11 cellular contexts compared by ENCODE assay signal in the genomic region with DNA sequence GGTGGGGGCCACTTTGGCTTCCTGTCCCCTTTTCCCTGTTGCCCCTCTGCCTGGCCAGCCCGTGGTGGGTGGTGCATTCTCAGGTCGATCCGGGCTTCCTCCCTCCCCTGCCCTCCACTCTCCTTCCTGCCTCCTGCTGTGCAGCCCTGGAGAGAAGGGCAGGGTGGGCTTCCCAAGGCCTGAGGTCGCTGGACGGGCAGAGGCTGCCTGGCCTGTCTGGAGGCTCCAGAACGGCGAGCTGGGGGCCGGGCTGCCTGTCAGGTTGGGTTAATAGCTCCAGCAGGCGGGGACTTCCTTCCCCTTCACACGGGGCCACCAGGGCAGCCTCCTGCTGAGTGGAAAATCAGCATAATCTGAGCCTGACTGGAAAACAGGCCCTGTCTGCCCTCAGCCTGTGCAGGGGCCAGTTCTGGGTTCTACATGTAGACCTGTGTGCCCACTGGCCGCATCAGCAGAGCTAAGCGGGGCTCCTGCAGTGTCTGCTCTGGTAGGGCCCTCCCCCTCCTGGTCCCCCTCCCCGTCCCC. TPM values are rescaled to one million over a fixed set of nuclear protein-coding genes. Genes with fewer than 3 reads are reported as not detected.
DNase-seq lines count a peak whose midpoint lies in the region; ATAC-seq and TF ChIP-seq lines count a peak whose summit lies in the region.
"Had no signal": no experiment of that assay in that cellular context is flagged by ENCODE, and none has a peak within 500 bp of the region (broad histone marks: within the 10 kb centered on the region; RNA-seq: fewer than 3 reads in every experiment).

No MANE protein-coding gene starts in this region.

- peaks cover 0 to 10% (median 0%) of the 10 kb centered on the region in 4 donors for H3K36me3 ChIP-seq in esophagus muscularis mucosa

- no peaks in the 10 kb centered on the region for H3K9me3 Mint-ChIP-seq in activated CD4-positive, alpha-beta memory T cell treated with anti-CD3 and anti-CD28 coated beads, Interleukin-2, amount 10 ng/mL, durations not matched to agents 7 days and 5 days
- H3K9me3 Mint-ChIP-seq: activated T-helper 1 cell treated with anti-CD3 and anti-CD28 coated beads, Interleukin-12 subunit alpha, Interleukin-12 subunit beta, Interleukin-2, Interleukin-4 antibody, amounts not matched to agents 30 ng/mL and 10 ng/mL and 1 ng/mL, durations not matched to agents 14 hours and 24 hours and 36 hours had no signal

- no peaks in the 10 kb centered on the region for H3K36me3 Mint-ChIP-seq in activated CD4-positive, alpha-beta memory T cell treated with anti-CD3 and anti-CD28 coated beads, Interleukin-2, amount 10 ng/mL, durations not matched to agents 7 days and 5 days (ENCODE audit: low read depth)

- intact Hi-C loops in esophagus muscularis mucosa (cut with DNase I): no loop called here

- H3K27me3 ChIP-seq in esophagus muscularis mucosa: peaks cover 0 to 60% (median 0%) of the 10 kb centered on the region in 4 donors

- no peak for ATAC-seq in GM21526 (IDR thresholded peaks at IDR 0.05; ENCODE audit: low FRiP score, unreplicated experiment)

- peak; percentile 45 for DNase-seq in A172 (ENCODE audit: low spot score)
- DNase-seq in HFF-Myc (ENCODE audit: extremely low read depth, low read depth): no peak
- peak; percentile 30 for DNase-seq in activated CD4-positive, alpha-beta memory T cell treated with anti-CD3 and anti-CD28 coated beads, Interleukin-2, amount 10 ng/mL, durations not matched to agents 7 days and 5 days
- DNase-seq in esophagus muscularis mucosa (ENCODE audit: extremely low spot score): no peak
- no peak for DNase-seq in dedifferentiated amniotic fluid mesenchymal stem cell (ENCODE audit: extremely low spot score)
- no peak for DNase-seq in NCI-H1105 (lab: John Stamatoyannopoulos, UW)
- DNase-seq: stimulated activated naive CD4-positive, alpha-beta T cell treated with Interleukin-2 at 50 U/mL for 16 hours had no signal

- CTCF ChIA-PET in activated CD4-positive, alpha-beta memory T cell treated with anti-CD3 and anti-CD28 coated beads, Interleukin-2, amount 10 ng/mL, durations not matched to agents 7 days and 5 days (lab: Charles Lee): interaction anchor here (0.5 kb wide), 1 partner anchor 21 kb away, joined by 3 read pairs; no protein-coding TSS in a partner anchor

- peaks cover 8 to 38% (median 31%) of the 10 kb centered on the region in 4 donors for H3K4me1 ChIP-seq in esophagus muscularis mucosa

- H3K4me3 Mint-ChIP-seq in activated CD4-positive, alpha-beta memory T cell treated with anti-CD3 and anti-CD28 coated beads, Interleukin-2, amount 10 ng/mL, durations not matched to agents 7 days and 5 days: no peak overlapping the region
- H3K4me3 Mint-ChIP-seq: activated T-helper 1 cell treated with anti-CD3 and anti-CD28 coated beads, Interleukin-12 subunit alpha, Interleukin-12 subunit beta, Interleukin-2, Interleukin-4 antibody, amounts not matched to agents 30 ng/mL and 10 ng/mL and 1 ng/mL, durations not matched to agents 14 hours and 24 hours and 36 hours had no signal

- no peak for TF ChIP-seq EP300 in esophagus muscularis mucosa (IDR thresholded peaks at IDR 0.05)

- no peak for TF ChIP-seq POLR2A in esophagus muscularis mucosa (IDR thresholded peaks at IDR 0.05; ENCODE audit: low read depth)

- no peak overlapping the region for H3K27ac Mint-ChIP-seq in activated CD4-positive, alpha-beta memory T cell treated with anti-CD3 and anti-CD28 coated beads, Interleukin-2, amount 10 ng/mL, durations not matched to agents 7 days and 5 days
- H3K27ac Mint-ChIP-seq: activated T-helper 1 cell treated with anti-CD3 and anti-CD28 coated beads, Interleukin-12 subunit alpha, Interleukin-12 subunit beta, Interleukin-2, Interleukin-4 antibody, amounts not matched to agents 30 ng/mL and 10 ng/mL and 1 ng/mL, durations not matched to agents 14 hours and 24 hours and 36 hours; progenitor cell of endocrine pancreas had no signal

- no peaks in the 10 kb centered on the region for H3K27me3 Mint-ChIP-seq in activated CD4-positive, alpha-beta memory T cell treated with anti-CD3 and anti-CD28 coated beads, Interleukin-2, amount 10 ng/mL, durations not matched to agents 7 days and 5 days

- TF ChIP-seq CTCF in HFF-Myc (IDR thresholded peaks at IDR 0.05; ENCODE audit: low read depth, low read length, missing control alignments) (no peak), esophagus muscularis mucosa (IDR thresholded peaks at IDR 0.05) (no peak)

- H3K4me3 ChIP-seq in HFF-Myc (replicated peaks; ENCODE audit: low read depth, low read length) (peak overlapping the region; percentile 16; the same call in 1 of the 2 replicates), iPS-18c (ENCODE audit: insufficient read depth, low read depth, low read length) (0 out of 2 replicates have a peak overlapping the region, but pooled peaks have one; percentile 31), esophagus muscularis mucosa (no peak overlapping the region)

- peak overlapping the region in 1 of 4 donors; percentile 10 for H3K27ac ChIP-seq in esophagus muscularis mucosa (replicated peaks in 1 of 4)

- POLR2A ChIA-PET in activated CD4-positive, alpha-beta memory T cell treated with anti-CD3 and anti-CD28 coated beads, Interleukin-2, amount 10 ng/mL, durations not matched to agents 7 days and 5 days (lab: Charles Lee): no interaction called here

- H3K9me3 ChIP-seq in iPS-18c (ENCODE audit: control insufficient read depth, insufficient read depth, low read length) (no peaks in the 10 kb centered on the region), esophagus muscularis mucosa (no peaks in the 10 kb centered on the region)

- 50% methylated on average over 13 of the region's 13 CpGs for WGBS in esophagus muscularis mucosa

- peaks cover 14% of the 10 kb centered on the region for H3K4me1 Mint-ChIP-seq in activated CD4-positive, alpha-beta memory T cell treated with anti-CD3 and anti-CD28 coated beads, Interleukin-2, amount 10 ng/mL, durations not matched to agents 7 days and 5 days

RNA-seq across cellular contexts. Expression of gene KIF26A, which starts 11.3 kb away (rescaled TPM):
- total RNA-seq in A172 (2014; rRNA removed; shearing (Covaris generic)): 2.4 and 3.0 TPM in 2 replicates
- total RNA-seq in activated CD4-positive, alpha-beta memory T cell treated with anti-CD3 and anti-CD28 coated beads, Interleukin-2, amount 10 ng/mL, durations not matched to agents 7 days and 5 days: 1 to 10 TPM; 7.7 to 7.9 TPM
- total RNA-seq in esophagus muscularis mucosa: 1 to 10 TPM; 4.6 to 7.2 (median 5.6) TPM

Comparison
In these comparisons a context has a peak if more than half of its experiments do, and no peak if none do; other contexts are left out.
1. DNase-seq: peak in A172 (single experiment) and activated CD4-positive, alpha-beta memory T cell treated with anti-CD3 and anti-CD28 coated beads, Interleukin-2, amount 10 ng/mL, durations not matched to agents 7 days and 5 days (single experiment); none in HFF-Myc (single experiment), esophagus muscularis mucosa (single experiment), dedifferentiated amniotic fluid mesenchymal stem cell (single experiment) and NCI-H1105 (single experiment).
2. H3K4me3 ChIP-seq: peak in HFF-Myc (single experiment) and iPS-18c (single experiment); none in esophagus muscularis mucosa (0 of 4).